9 cellular contexts compared by ENCODE assay signal in genomic region chr15:73807865-73808264, GRCh38. TPM values are rescaled to one million over a fixed set of nuclear protein-coding genes. Genes with fewer than 3 reads are reported as not detected.
"Had no signal": no experiment of that assay in that cellular context is flagged by ENCODE, and none has a peak within 500 bp of the region (broad histone marks: within the 10 kb centered on the region; RNA-seq: fewer than 3 reads in every experiment).

No MANE protein-coding gene starts in this region.

- H3K9me3 ChIP-seq: HAP-1 had no signal

- H3K9me3 Mint-ChIP-seq: GM23338, HFFc6 had no signal

- H3K4me2 ChIP-seq: GM23338 had no signal

- H2AFZ ChIP-seq: GM23338 had no signal

- H3K4me3 ChIP-seq: GM23338, HAP-1, K562 had no signal

- FAIRE-seq: K562 had no signal

- H3K36me3 ChIP-seq: HAP-1 had no signal

- ATAC-seq: HCT116, K562 had no signal

- DNase-seq: H7, HFFc6, IMR-90, KG1 had no signal

- H3K4me3 Mint-ChIP-seq: GM23338, HFFc6 had no signal

- H3K27ac Mint-ChIP-seq: GM23338, HFFc6 had no signal

- H3K4me1 ChIP-seq: HAP-1 had no signal

- H3K27ac ChIP-seq: HL-60 had no signal

RNA-seq across cellular contexts. Expression of gene INSYN1, which starts 54.7 kb away (rescaled TPM):
- total RNA-seq: K562 had no signal
- polyA plus RNA-seq: K562 had no signal
